ENCODE assay signal across 19 cellular contexts in genomic region chr3:172189213-172189612, GRCh38.
DNase-seq lines count a peak whose midpoint lies in the region; ATAC-seq, FAIRE-seq and TF ChIP-seq lines count a peak whose summit lies in the region.
"Had no signal": no experiment of that assay in that cellular context is flagged by ENCODE, and none has a peak within 500 bp of the region (broad histone marks: within the 10 kb centered on the region; RNA-seq: fewer than 3 reads in every experiment).

No MANE protein-coding gene starts in this region.

- H3K4me2 ChIP-seq in A549: 0 out of 3 replicates have a peak overlapping the region, but pooled peaks have one; percentile 1

- TF ChIP-seq POLR2A in A549 (IDR thresholded peaks at IDR 0.05; ENCODE audit: low read length): no peak
- no peak for TF ChIP-seq POLR2A in esophagus muscularis mucosa (IDR thresholded peaks at IDR 0.05; ENCODE audit: low read depth)
- no peak for TF ChIP-seq POLR2A in spleen (IDR thresholded peaks at IDR 0.05)

- intact Hi-C loops in Panc1 (cut with micrococcal nuclease; ENCODE audit: unreplicated experiment) (no loop called here), esophagus muscularis mucosa (cut with DNase I) (no loop called here), spleen (cut with DNase I; ENCODE audit: low total_unique reads) (no loop called here)

- in situ Hi-C loops in Panc1 (cut with HindIII; ENCODE audit: low pct_unique_long_range_greater_than_20kb, low sequenced_read_pairs): no loop called here

- ATAC-seq in A549 (no peak), Panc1 (no peak), HG03280 (IDR thresholded peaks at IDR 0.05; ENCODE audit: unreplicated experiment) (no peak), HG02840 (IDR thresholded peaks at IDR 0.05; ENCODE audit: low FRiP score, unreplicated experiment) (no peak), GM19455 (IDR thresholded peaks at IDR 0.05; ENCODE audit: unreplicated experiment) (no peak)
- ATAC-seq: HCT116 had no signal

- H3K27ac ChIP-seq in A549: peak overlapping the region; percentile 40 to 73; a peak in 4 of 6 replicates
- no peak overlapping the region for H3K27ac ChIP-seq in HEK293 (ENCODE audit: extremely low read depth, low read depth, low read length)
- H3K27ac ChIP-seq in Panc1 (ENCODE audit: low read length): peak overlapping the region; percentile 61; the same call in 1 of the 2 replicates
- H3K27ac ChIP-seq in esophagus muscularis mucosa (replicated peaks in 1 of 4): no peak overlapping the region
- H3K27ac ChIP-seq in spleen: no peak overlapping the region

- 83% methylated on average over 2 of the region's 2 CpGs for WGBS in A549 (ENCODE audit: missing lambda C conversion rate)
- WGBS in esophagus muscularis mucosa: 90% methylated on average over 2 of the region's 2 CpGs
- 82 to 96% (median 87%) methylated on average over 2 of the region's 2 CpGs for WGBS in spleen, 5 donors

- TF ChIP-seq EP300 in A549 (IDR thresholded peaks at IDR 0.05) (no peak), esophagus muscularis mucosa (IDR thresholded peaks at IDR 0.05) (no peak)

- no peak for DNase-seq in A549 (ENCODE audit: low read depth in 1 of 2, low spot score in 1 of 2)
- DNase-seq in Panc1 (ENCODE audit: low read depth, low spot score): no peak
- DNase-seq in esophagus muscularis mucosa (ENCODE audit: extremely low spot score): peak; percentile 19
- no peak for DNase-seq in spleen
- DNase-seq: BE2C, DMS79, MG63, NCI-H1048, NCI-H1436 treated with DMSO at 0.1 percent for 48 hours, NCI-H1930, NCI-H2171 treated with DMSO at 0.1 percent for 48 hours, NCI-H524 treated with DMSO at 0.1 percent for 48 hours, OCI-M1 had no signal

- POLR2A ChIA-PET in A549 (lab: Yijun Ruan, JAX) (no interaction called here), HEK293 (lab: Yijun Ruan, JAX) (no interaction called here), Panc1 (lab: Charles Lee) (no interaction called here)

- BruUV-seq in Panc1 (replicated peaks; lab: Mats Ljungman, UMichigan): no TSS peak

- TF ChIP-seq RAD21 in A549 (conservative IDR thresholded peaks at IDR 0.05 in 1 of 2, IDR thresholded peaks at IDR 0.05 in 1 of 2): no peak

- FAIRE-seq in A549 (lab: Jason Lieb, UNC): no peak
- FAIRE-seq: A204.1 had no signal

- H3K9me3 ChIP-seq in A549 (no peaks in the 10 kb centered on the region), HEK293 (ENCODE audit: control insufficient read depth, insufficient read depth, low read depth, low read length) (no peaks in the 10 kb centered on the region), Panc1 (ENCODE audit: control insufficient read depth, insufficient read depth, low read depth, low read length) (no peaks in the 10 kb centered on the region), esophagus muscularis mucosa (no peaks in the 10 kb centered on the region), spleen (no peaks in the 10 kb centered on the region)
- H3K9me3 ChIP-seq: BE2C, MG63 had no signal

- no peaks in the 10 kb centered on the region for H3K36me3 ChIP-seq in HEK293 (ENCODE audit: control insufficient read depth in 2 of 2, insufficient read depth in 1 of 2, low read length in 2 of 2)
- no peaks in the 10 kb centered on the region for H3K36me3 ChIP-seq in Panc1 (ENCODE audit: control insufficient read depth, insufficient read depth, low read length)
- no peaks in the 10 kb centered on the region for H3K36me3 ChIP-seq in esophagus muscularis mucosa
- no peaks in the 10 kb centered on the region for H3K36me3 ChIP-seq in spleen
- H3K36me3 ChIP-seq: BE2C had no signal

- H3K4me3 ChIP-seq in A549 (no peak overlapping the region), HEK293 (ENCODE audit: low read depth, low read length) (no peak overlapping the region), Panc1 (ENCODE audit: low read depth in 2 of 2, low read length in 2 of 2) (no peak overlapping the region), esophagus muscularis mucosa (no peak overlapping the region), spleen (no peak overlapping the region)
- H3K4me3 ChIP-seq: MG63 had no signal

- CTCF ChIA-PET in A549 (lab: Yijun Ruan, JAX) (no interaction called here), HEK293 (lab: Yijun Ruan, JAX) (no interaction called here), Panc1 (lab: Charles Lee) (no interaction called here)

- TF ChIP-seq CTCF in A549 (IDR thresholded peaks at IDR 0.05) (no peak), HEK293 (tag by site-specific recombination; IDR thresholded peaks at IDR 0.05) (no peak), Panc1 (IDR thresholded peaks at IDR 0.05) (no peak), esophagus muscularis mucosa (IDR thresholded peaks at IDR 0.05) (no peak), spleen (IDR thresholded peaks at IDR 0.05 in 8 of 11, conservative IDR thresholded peaks at IDR 0.05 in 3 of 11) (no peak)

- H3K27me3 ChIP-seq in Panc1 (ENCODE audit: control insufficient read depth, insufficient read depth, low read length) (no peaks in the 10 kb centered on the region), esophagus muscularis mucosa (no peaks in the 10 kb centered on the region), spleen (replicated peaks in 1 of 7) (no peaks in the 10 kb centered on the region)
- H3K27me3 ChIP-seq: BE2C, MG63 had no signal

- H3K4me1 ChIP-seq in A549: peaks cover 58% of the 10 kb centered on the region
- no peaks in the 10 kb centered on the region for H3K4me1 ChIP-seq in HEK293 (ENCODE audit: control insufficient read depth, insufficient read depth, low read length)
- peaks cover 39% of the 10 kb centered on the region for H3K4me1 ChIP-seq in Panc1 (ENCODE audit: control insufficient read depth, insufficient read depth, low read length)
- H3K4me1 ChIP-seq in esophagus muscularis mucosa: peaks cover 7 to 20% (median 16%) of the 10 kb centered on the region in 4 donors
- peaks cover 0 to 28% (median 2%) of the 10 kb centered on the region in 6 donors for H3K4me1 ChIP-seq in spleen
- H3K4me1 ChIP-seq: BE2C had no signal

TF ChIP-seq in A549, 52 proteins besides CTCF, POLR2A, EP300 and RAD21:
- no peak for TF ChIP-seq RARB (CRISPR knock-in tag; IDR thresholded peaks at IDR 0.05)
- TF ChIP-seq CHD2 (IDR thresholded peaks at IDR 0.05; ENCODE audit: low read length, partially characterized antibody): no peak

TF ChIP-seq in HEK293, 187 proteins besides CTCF, POLR2A, EP300 and RAD21:
- TF ChIP-seq SCRT2 (tag by site-specific recombination; IDR thresholded peaks at IDR 0.05): peak; percentile 64
- no peak for TF ChIP-seq ZNF660 (tag by site-specific recombination; IDR thresholded peaks at IDR 0.05)

Comparison
In these comparisons a context has a peak if more than half of its experiments do, and no peak if none do; other contexts are left out.
1. H3K27ac ChIP-seq: peak in A549 (2 of 2) and Panc1 (single experiment); none in HEK293 (single experiment), esophagus muscularis mucosa (0 of 4) and spleen (0 of 8).